ENCODE assay signal across 15 cellular contexts in the genomic region with DNA sequence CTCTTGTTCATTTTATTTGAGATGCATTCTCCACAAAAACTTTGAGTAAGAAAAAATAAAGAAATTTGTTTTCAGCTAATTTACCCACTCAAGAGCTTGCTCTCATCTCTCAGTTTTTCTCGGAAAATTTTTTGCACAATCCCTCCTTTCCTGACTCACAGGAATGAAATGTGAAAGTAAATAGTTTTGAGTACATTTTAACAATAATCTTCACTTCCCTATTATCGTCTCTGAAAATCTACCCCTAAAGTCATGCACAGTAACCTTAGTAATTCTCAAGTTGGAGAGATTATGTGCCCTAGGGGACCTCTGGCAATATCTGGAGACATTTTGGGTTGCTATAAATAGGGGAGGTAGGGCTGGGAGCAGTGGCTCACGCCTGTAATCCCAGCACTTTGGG. TPM values are rescaled to one million over a fixed set of nuclear protein-coding genes. Genes with fewer than 3 reads are reported as not detected.
A peak's percentile ranks its signal among the peaks of the same experiment; 100 is the strongest.
DNase-seq lines count a peak whose midpoint lies in the region; ATAC-seq and TF ChIP-seq lines count a peak whose summit lies in the region.
"Had no signal": no experiment of that assay in that cellular context is flagged by ENCODE, and none has a peak within 500 bp of the region (broad histone marks: within the 10 kb centered on the region; RNA-seq: fewer than 3 reads in every experiment).

No MANE protein-coding gene starts in this region.

- no peak overlapping the region for H3K9ac ChIP-seq in muscle layer of colon (ENCODE audit: low read length)

- TF ChIP-seq CTCF in heart right ventricle (IDR thresholded peaks at IDR 0.05) (no peak), cardiac fibroblast (IDR thresholded peaks at IDR 0.05; ENCODE audit: low read depth, low read length) (no peak), uterus (IDR thresholded peaks at IDR 0.05) (no peak), mucosa of descending colon (IDR thresholded peaks at IDR 0.05) (no peak)

- WGBS in heart right ventricle, 2 donors: 65 to 68% methylated on average over 3 of the region's 3 CpGs

- no peak for TF ChIP-seq POLR2A in uterus (IDR thresholded peaks at IDR 0.05)

- H3K27me3 ChIP-seq in heart right ventricle (no peaks in the 10 kb centered on the region), muscle layer of colon (ENCODE audit: control insufficient read depth in 1 of 2, insufficient read depth in 2 of 2, low read length in 2 of 2) (no peaks in the 10 kb centered on the region), uterus (no peaks in the 10 kb centered on the region)

- DNase-seq in heart right ventricle: no peak
- DNase-seq in left ventricle myocardium superior: no peak
- peak; percentile 49 to 65 for DNase-seq in cardiac fibroblast (ENCODE audit: low read depth in 2 of 2)
- no peak for DNase-seq in uterus
- DNase-seq in mucosa of descending colon: no peak
- no peak for DNase-seq in ureter (ENCODE audit: low spot score)
- DNase-seq: activated CD4-positive, alpha-beta T cell treated with anti-CD3 and anti-CD28 coated beads, Interleukin-2, amount 10 ng/mL, durations not matched to agents 7 days and 5 days; activated naive CD4-positive, alpha-beta T cell treated with anti-CD3 and anti-CD28 coated beads for 36 hours; NCI-H748 treated with DMSO at 0.1 percent for 48 hours; nephron progenitor cell had no signal

- intact Hi-C loops in heart right ventricle (cut with DNase I) (loop anchor here in 2 of 10 donors (2.0 to 5.0 kb wide), 2 partner anchors 32 to 37 kb away; no protein-coding TSS in a partner anchor), left ventricle myocardium superior (cut with micrococcal nuclease) (no loop called here), uterus (cut with DNase I; ENCODE audit: low total_unique reads) (no loop called here), mucosa of descending colon (cut with DNase I, micrococcal nuclease) (no loop called here)

- H3K4me3 ChIP-seq in heart right ventricle (no peak overlapping the region), cardiac fibroblast (replicated peaks in 1 of 2; ENCODE audit: low read depth in 2 of 2, low read length in 2 of 2) (no peak overlapping the region), muscle layer of colon (ENCODE audit: low read depth in 1 of 2, low read length in 2 of 2) (no peak overlapping the region), uterus (peak overlapping the region in 1 of 2 donors; percentile 11), mucosa of descending colon (no peak overlapping the region)

- ATAC-seq in heart right ventricle (no peak), left ventricle myocardium superior (no peak), HG02588 (IDR thresholded peaks at IDR 0.05; ENCODE audit: unreplicated experiment) (no peak), mucosa of descending colon (no peak)
- ATAC-seq: SK-N-SH treated with all-trans-retinoic acid at 6 μM for 48 hours had no signal

- H3K9me3 ChIP-seq in heart right ventricle (no peaks in the 10 kb centered on the region), muscle layer of colon (ENCODE audit: low read length) (no peaks in the 10 kb centered on the region), uterus (no peaks in the 10 kb centered on the region), mucosa of descending colon (no peaks in the 10 kb centered on the region)

- peak overlapping the region in 7 of 10 donors; percentile 30 to 71 (median 63) for H3K27ac ChIP-seq in heart right ventricle
- peak overlapping the region; percentile 56 for H3K27ac ChIP-seq in muscle layer of colon (ENCODE audit: low read depth, low read length)
- peak overlapping the region; percentile 8 to 62 for H3K27ac ChIP-seq in uterus

- H3K36me3 ChIP-seq in heart right ventricle: no peaks in the 10 kb centered on the region
- H3K36me3 ChIP-seq in muscle layer of colon (ENCODE audit: insufficient read depth, low read length): no peaks in the 10 kb centered on the region
- no peaks in the 10 kb centered on the region for H3K36me3 ChIP-seq in uterus
- peaks cover 4% of the 10 kb centered on the region for H3K36me3 ChIP-seq in mucosa of descending colon (ENCODE audit: low read depth)

- H3K4me1 ChIP-seq in heart right ventricle (peaks cover 5 to 64% (median 53%) of the 10 kb centered on the region in 9 donors), muscle layer of colon (ENCODE audit: insufficient read depth, low read length) (peaks cover 43% of the 10 kb centered on the region), uterus (peaks cover 0 to 4% of the 10 kb centered on the region in 2 donors), mucosa of descending colon (ENCODE audit: low read depth) (peaks cover 8% of the 10 kb centered on the region)

RNA-seq across cellular contexts. Expression of gene CYB5A, which starts 2.6 kb away (rescaled TPM):
- 100 to 1,000 TPM in 2 of 10 donors, 10 to 100 TPM in 8; 61.0 to 121 (median 78.0) TPM for total RNA-seq in heart right ventricle
- 10 to 100 TPM; 40.4 to 47.5 TPM for polyA plus RNA-seq in heart right ventricle
- 103 TPM for total RNA-seq in left ventricle myocardium superior
- total RNA-seq in uterus: 100 to 1,000 TPM in 1 of 4 donors, 10 to 100 TPM in 3; 44.6 to 204 (median 51.9) TPM
- total RNA-seq in mucosa of descending colon: 100 to 1,000 TPM; 123 to 183 (median 126) TPM
- total RNA-seq in ureter: 397 TPM

RNA-seq across cellular contexts. Expression of gene C18orf63, which starts 26.5 kb away (rescaled TPM):
- not detected for total RNA-seq in heart right ventricle
- polyA plus RNA-seq in heart right ventricle: not detected
- not detected for total RNA-seq in left ventricle myocardium superior
- total RNA-seq in uterus: not detected
- not detected for total RNA-seq in mucosa of descending colon
- total RNA-seq in ureter: not detected
- total RNA-seq: activated CD4-positive, alpha-beta T cell treated with anti-CD3 and anti-CD28 coated beads, Interleukin-2, amount 10 ng/mL, durations not matched to agents 7 days and 5 days; activated naive CD4-positive, alpha-beta T cell treated with anti-CD3 and anti-CD28 coated beads for 36 hours; H4; urinary bladder had no signal
- polyA plus RNA-seq: urinary bladder had no signal

Comparison
In these comparisons a context has a peak if more than half of its experiments do, and no peak if none do; other contexts are left out.
1. DNase-seq: peak in cardiac fibroblast (2 of 2); none in heart right ventricle (0 of 2), left ventricle myocardium superior (single experiment), uterus (0 of 2), mucosa of descending colon (0 of 3) and ureter (single experiment).
2. Peak in every context shown above with its lines, with median percentiles within 50 percentile points of each other: H3K27ac ChIP-seq.